ENCODE assay signal across 8 cellular contexts in the genomic region with DNA sequence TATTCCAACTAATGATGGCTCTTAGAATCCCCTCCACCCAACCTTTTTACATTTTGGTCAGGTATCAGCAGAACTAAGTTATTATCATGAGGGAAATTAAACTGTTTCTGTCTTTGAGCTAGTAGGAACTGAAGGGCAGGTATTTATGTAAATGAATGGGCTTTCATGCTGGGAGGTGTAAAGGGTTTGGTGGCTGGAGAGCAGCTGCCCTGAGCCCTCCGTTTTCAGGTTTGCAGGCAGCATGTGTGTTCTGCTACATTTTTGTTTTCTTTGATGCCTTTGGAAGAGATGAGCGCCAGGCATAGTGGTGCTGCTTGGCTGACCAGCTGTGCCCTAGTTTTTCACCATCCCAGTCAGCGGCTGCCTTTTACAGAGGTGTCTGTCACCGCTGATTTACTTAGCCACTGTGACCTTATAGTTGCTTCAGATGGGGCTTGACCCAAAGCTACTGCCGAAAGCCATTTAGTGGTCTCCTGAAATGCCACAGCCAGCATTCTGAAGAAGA.
DNase-seq lines count a peak whose midpoint lies in the region; ATAC-seq, FAIRE-seq and TF ChIP-seq lines count a peak whose summit lies in the region.

No MANE protein-coding gene starts in this region.

- DNase-seq in H1 (ENCODE audit: low read depth in 1 of 2, low spot score in 2 of 2) (peak in 1 of 2 experiments; percentile 49), ACHN (no peak), KG1 (lab: John Stamatoyannopoulos, UW) (no peak)
- no peak for DNase-seq in natural killer cell treated with Interleukin-12 subunit alpha and Interleukin-12 subunit beta and Interleukin-15 and Interleukin-18, amount 100 ng/mL, for 72 hours (ENCODE audit: low spot score)

- H4K20me1 ChIP-seq in H1 (replicated peaks in 1 of 2; ENCODE audit: control insufficient read depth in 1 of 2, insufficient read depth in 2 of 2, low read length in 2 of 2), result no peaks in the 10 kb centered on the region

- ATAC-seq in GM18498 (IDR thresholded peaks at IDR 0.05; ENCODE audit: unreplicated experiment) (peak; percentile 25), HG03520 (IDR thresholded peaks at IDR 0.05; ENCODE audit: unreplicated experiment) (peak; percentile 26), HG03439 (IDR thresholded peaks at IDR 0.05; ENCODE audit: unreplicated experiment) (no peak), GM21528 (IDR thresholded peaks at IDR 0.05; ENCODE audit: low FRiP score, unreplicated experiment) (no peak)
- ATAC-seq in natural killer cell treated with Interleukin-12 subunit alpha and Interleukin-12 subunit beta and Interleukin-15 and Interleukin-18, amount 100 ng/mL, for 72 hours, result peak; percentile 4 to 46

- peaks cover 3 to 17% (median 9%) of the 10 kb centered on the region in 4 experiments; a peak in 6 of 7 replicates for H3K4me1 ChIP-seq in H1 (replicated peaks in 1 of 4; ENCODE audit: control insufficient read depth in 3 of 4, insufficient read depth in 4 of 4, low read length in 3 of 4)

- H2BK5ac ChIP-seq in H1 (ENCODE audit: low read depth, low read length), result no peak overlapping the region

- no peak overlapping the region for H4K8ac ChIP-seq in H1 (ENCODE audit: extremely low read depth, insufficient read depth, low read length)

- H3K4me1 Mint-ChIP-seq in natural killer cell treated with Interleukin-12 subunit alpha and Interleukin-12 subunit beta and Interleukin-15 and Interleukin-18, amount 100 ng/mL, for 72 hours (ENCODE audit: low read depth in 2 of 2), result peaks cover 13 to 56% of the 10 kb centered on the region in 2 donors

- H3K18ac ChIP-seq in H1 (ENCODE audit: extremely low read depth, low read length), result no peak overlapping the region

- no peak overlapping the region for H3K56ac ChIP-seq in H1 (replicated peaks; ENCODE audit: insufficient read length, low read depth, low read length)

- H4K91ac ChIP-seq in H1 (replicated peaks; ENCODE audit: insufficient read length, low read length), result no peak overlapping the region

- no peaks in the 10 kb centered on the region for H3K36me3 ChIP-seq in H1 (ENCODE audit: control insufficient read depth in 2 of 4, insufficient read depth in 4 of 4, low read length in 3 of 4)

- no peaks in the 10 kb centered on the region for H3K79me2 ChIP-seq in H1 (ENCODE audit: control insufficient read depth in 1 of 2, insufficient read depth in 2 of 2, low read length in 2 of 2)

- H3K9me3 Mint-ChIP-seq in natural killer cell treated with Interleukin-12 subunit alpha and Interleukin-12 subunit beta and Interleukin-15 and Interleukin-18, amount 100 ng/mL, for 72 hours, result no peaks in the 10 kb centered on the region

- H3K9me3 ChIP-seq in H1 (ENCODE audit: insufficient read depth in 2 of 2, low read depth in 1 of 2, low read length in 1 of 2), result no peaks in the 10 kb centered on the region

- WGBS in H1 (ENCODE audit: extremely low coverage in 1 of 2, insufficient coverage in 1 of 2, insufficient read length in 1 of 2, insufficient replicate concordance in 2 of 2, low coverage in 1 of 2, low lambda C conversion rate in 2 of 2, missing lambda C conversion rate in 1 of 2), 2 experiments, result 10% methylated on average over 5 of the region's 5 CpGs; no CpG with 5 or more reads in 1 of the 2 experiments

- H3K27ac Mint-ChIP-seq in natural killer cell treated with Interleukin-12 subunit alpha and Interleukin-12 subunit beta and Interleukin-15 and Interleukin-18, amount 100 ng/mL, for 72 hours, result peak overlapping the region; percentile 86 to 87

- H3K4me3 Mint-ChIP-seq in natural killer cell treated with Interleukin-12 subunit alpha and Interleukin-12 subunit beta and Interleukin-15 and Interleukin-18, amount 100 ng/mL, for 72 hours, result peak overlapping the region; percentile 90

- H3K4me3 ChIP-seq in H1 (ENCODE audit: extremely low read depth in 1 of 4, insufficient read depth in 2 of 4, low read depth in 3 of 4, low read length in 4 of 4), result peak overlapping the region; percentile 28 to 55 (median 40); a peak in 7 of 8 replicates

- no peak overlapping the region for H3K14ac ChIP-seq in H1 (ENCODE audit: insufficient read length)

- TF ChIP-seq POLR2A in H1 (IDR thresholded peaks at IDR 0.05; ENCODE audit: control extremely low read depth in 1 of 2, low read depth in 2 of 2, low read length in 2 of 2), result no peak

- POLR2A ChIA-PET in H1 (lab: Charles Lee; ENCODE audit: partially characterized antibody), result interaction anchor here (1.2 to 2.0 kb wide), 2 partner anchors 9 to 13 kb away, joined by 4 to 7 read pairs; no protein-coding TSS in a partner anchor

- FAIRE-seq in H1 (lab: Jason Lieb, UNC), result peak; percentile 66

- TF ChIP-seq RAD21 in H1 (IDR thresholded peaks at IDR 0.05 in 1 of 2, conservative IDR thresholded peaks at IDR 0.05 in 1 of 2; ENCODE audit: low read depth in 2 of 2, low read length in 2 of 2), result no peak

- H3K27me3 Mint-ChIP-seq in natural killer cell treated with Interleukin-12 subunit alpha and Interleukin-12 subunit beta and Interleukin-15 and Interleukin-18, amount 100 ng/mL, for 72 hours, result peaks cover 17 to 21% of the 10 kb centered on the region in 2 donors

- no peak overlapping the region for H2BK20ac ChIP-seq in H1 (ENCODE audit: low read length)

- H3K23ac ChIP-seq in H1 (ENCODE audit: insufficient read length), result no peak overlapping the region

- no peak overlapping the region for H2AK5ac ChIP-seq in H1 (ENCODE audit: low read depth, low read length)

- H3K36me3 Mint-ChIP-seq in natural killer cell treated with Interleukin-12 subunit alpha and Interleukin-12 subunit beta and Interleukin-15 and Interleukin-18, amount 100 ng/mL, for 72 hours, result no peaks in the 10 kb centered on the region

- TF ChIP-seq CTCF in H1 (IDR thresholded peaks at IDR 0.05; ENCODE audit: control extremely low read depth in 1 of 3, insufficient read depth in 1 of 3, low read depth in 1 of 3, low read length in 3 of 3), result no peak

- H3K4me2 ChIP-seq in H1 (ENCODE audit: insufficient read depth in 1 of 2, low read depth in 2 of 2, low read length in 2 of 2), result peak overlapping the region; percentile 84 to 91

- H2BK15ac ChIP-seq in H1 (ENCODE audit: low read length), result no peak overlapping the region

- no peak overlapping the region for H3K9ac ChIP-seq in H1 (replicated peaks in 1 of 4; ENCODE audit: extremely low read depth in 1 of 4, low read depth in 3 of 4, low read length in 3 of 4)

- no peaks in the 10 kb centered on the region for H3K79me1 ChIP-seq in H1 (ENCODE audit: low read depth, low read length)

- H3K23me2 ChIP-seq in H1 (ENCODE audit: low read depth, low read length), result peaks cover 11% of the 10 kb centered on the region

- in situ Hi-C loops in ACHN (cut with HindIII; ENCODE audit: low pct_ligation_motif_present, low pct_unique_long_range_greater_than_20kb, low sequenced_read_pairs), result no loop called here

- CTCF ChIA-PET in H1 (lab: Charles Lee; ENCODE audit: partially characterized antibody), result interaction anchor here (1.0 to 2.9 kb wide), 5 partner anchors 12 to 37 kb away, joined by 3 to 16 read pairs (median 4); no protein-coding TSS in a partner anchor

- H3K27me3 ChIP-seq in H1 (replicated peaks in 1 of 4; ENCODE audit: control insufficient read depth in 3 of 4, extremely low read depth in 1 of 4, insufficient read depth in 3 of 4, low read length in 3 of 4), result no peaks in the 10 kb centered on the region

- no peak overlapping the region for H2BK120ac ChIP-seq in H1 (replicated peaks; ENCODE audit: low read depth, low read length)

- no peak for TF ChIP-seq EP300 in H1 (IDR thresholded peaks at IDR 0.05; ENCODE audit: borderline replicate concordance in 1 of 2, low read depth in 2 of 2, low read length in 2 of 2)

- H4K5ac ChIP-seq in H1 (ENCODE audit: insufficient read length, low read depth, low read length), result no peak overlapping the region

- H2BK12ac ChIP-seq in H1 (ENCODE audit: low read depth, low read length), result peak overlapping the region; percentile 32; the same call in 1 of the 2 replicates

- peak overlapping the region; percentile 27; the same call in 1 of the 2 replicates for H2AFZ ChIP-seq in H1 (ENCODE audit: low read length)

- H3K4ac ChIP-seq in H1 (replicated peaks; ENCODE audit: insufficient read length, low read depth, low read length), result no peak overlapping the region

- H3K27ac ChIP-seq in H1 (ENCODE audit: low read depth, low read length), result no peak overlapping the region

TF ChIP-seq in H1, 55 proteins besides CTCF, POLR2A, EP300 and RAD21:
- TF ChIP-seq TEAD4 (IDR thresholded peaks at IDR 0.05; ENCODE audit: low read depth, low read length) (peak; percentile 78), POLR2AphosphoS5 (IDR thresholded peaks at IDR 0.05; ENCODE audit: low read depth, low read length) (no peak), PHF8 (conservative IDR thresholded peaks at IDR 0.05; ENCODE audit: low read depth, low read length) (no peak), SAP30 (IDR thresholded peaks at IDR 0.05; ENCODE audit: insufficient read depth, insufficient replicate concordance, low read length) (no peak), ZNF274 (IDR thresholded peaks at IDR 0.05; ENCODE audit: borderline replicate concordance, extremely low read depth, low read length) (no peak), SP2 (IDR thresholded peaks at IDR 0.05; ENCODE audit: low read length) (no peak), KDM5A (IDR thresholded peaks at IDR 0.05; ENCODE audit: low read length) (no peak)
- TF ChIP-seq, protein P1, sequence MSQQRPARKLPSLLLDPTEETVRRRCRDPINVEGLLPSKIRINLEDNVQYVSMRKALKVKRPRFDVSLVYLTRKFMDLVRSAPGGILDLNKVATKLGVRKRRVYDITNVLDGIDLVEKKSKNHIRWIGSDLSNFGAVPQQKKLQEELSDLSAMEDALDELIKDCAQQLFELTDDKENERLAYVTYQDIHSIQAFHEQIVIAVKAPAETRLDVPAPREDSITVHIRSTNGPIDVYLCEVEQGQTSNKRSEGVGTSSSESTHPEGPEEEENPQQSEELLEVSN (IDR thresholded peaks at IDR 0.05), result peak; percentile 36; the same call in 1 of the 2 replicates
- TF ChIP-seq, protein P2, sequence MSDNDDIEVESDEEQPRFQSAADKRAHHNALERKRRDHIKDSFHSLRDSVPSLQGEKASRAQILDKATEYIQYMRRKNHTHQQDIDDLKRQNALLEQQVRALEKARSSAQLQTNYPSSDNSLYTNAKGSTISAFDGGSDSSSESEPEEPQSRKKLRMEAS (IDR thresholded peaks at IDR 0.05), result 0 out of 2 replicates have a peak, but pooled peaks have one; percentile 25
TF ChIP-seq in H1: peak in this region for 3.

Comparison
In these comparisons a context has a peak if more than half of its experiments do, and no peak if none do; other contexts are left out.
1. ATAC-seq: peak in GM18498 (single experiment), HG03520 (single experiment) and natural killer cell treated with Interleukin-12 subunit alpha and Interleukin-12 subunit beta and Interleukin-15 and Interleukin-18, amount 100 ng/mL, for 72 hours (2 of 2); none in HG03439 (single experiment) and GM21528 (single experiment).